In the genomic region with DNA sequence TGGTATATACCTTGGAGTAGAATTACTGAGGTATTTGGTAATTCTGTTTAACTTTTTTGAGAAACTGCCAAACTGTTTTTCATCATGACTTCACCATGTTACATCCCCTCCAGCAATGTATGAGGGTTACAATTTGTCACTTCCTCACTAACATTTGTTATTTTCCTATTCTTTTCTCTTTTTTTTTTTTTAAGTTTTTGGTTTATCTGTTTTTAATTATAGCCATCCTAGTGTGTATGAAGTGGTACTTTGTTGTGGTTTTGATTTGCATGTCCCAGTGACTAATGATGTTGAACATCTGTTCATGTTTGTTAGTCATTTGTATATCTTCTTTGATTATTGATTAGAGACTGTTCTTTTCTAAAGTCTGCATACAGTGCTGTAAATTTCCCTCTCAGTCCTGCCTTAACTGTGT, we compare ENCODE assay signal across 9 cellular contexts.
DNase-seq lines count a peak whose midpoint lies in the region; ATAC-seq, FAIRE-seq and TF ChIP-seq lines count a peak whose summit lies in the region.
"Had no signal": no experiment of that assay in that cellular context is flagged by ENCODE, and none has a peak within 500 bp of the region (broad histone marks: within the 10 kb centered on the region; RNA-seq: fewer than 3 reads in every experiment).

No MANE protein-coding gene starts in this region.

- H2BK20ac ChIP-seq in IMR-90 (ENCODE audit: low read depth, low read length): no peak overlapping the region

- no peak overlapping the region for H2BK5ac ChIP-seq in IMR-90 (ENCODE audit: low read depth, low read length, poor library complexity, severe bottlenecking)

- H2AK5ac ChIP-seq in IMR-90 (ENCODE audit: low read depth, low read length): no peak overlapping the region

- no peak for TF ChIP-seq RAD21 in IMR-90 (IDR thresholded peaks at IDR 0.05; ENCODE audit: low read length)

- POLR2A ChIA-PET in IMR-90 (lab: Charles Lee; ENCODE audit: unreplicated experiment) (no interaction called here), Caco-2 (lab: Charles Lee) (no interaction called here)

- DNase-seq in H54 (ENCODE audit: insufficient read length, low spot score): no peak
- peak; percentile 71 for DNase-seq in IMR-90
- DNase-seq in fibroblast of the aortic adventitia (ENCODE audit: low read depth): peak; percentile 32
- no peak for DNase-seq in activated CD4-positive, alpha-beta T cell treated with anti-CD3 and anti-CD28 coated beads, Interleukin-2, amount 50 U/mL, for 48 hours
- no peak for DNase-seq in mucosa of descending colon
- DNase-seq in Caco-2: no peak
- DNase-seq in urothelium cell line (ENCODE audit: low spot score): no peak
- DNase-seq: NCI-H446 had no signal

- no peak overlapping the region for H2BK120ac ChIP-seq in IMR-90 (ENCODE audit: low read depth, low read length)

- no peak overlapping the region for H3K27ac ChIP-seq in IMR-90 (ENCODE audit: insufficient read depth, low read length)

- no peaks in the 10 kb centered on the region for H3K9me1 ChIP-seq in IMR-90 (ENCODE audit: insufficient read depth, low read length)

- H3K23ac ChIP-seq in IMR-90 (ENCODE audit: low read depth, low read length): no peak overlapping the region

- H2AFZ ChIP-seq in IMR-90 (replicated peaks; ENCODE audit: low read length, poor library complexity): no peak overlapping the region

- peaks cover 15% of the 10 kb centered on the region for H3K4me1 Mint-ChIP-seq in Caco-2 (ENCODE audit: low read depth, unreplicated experiment)

- H3K18ac ChIP-seq in IMR-90 (ENCODE audit: low read depth, low read length): no peak overlapping the region

- in situ Hi-C loops in IMR-90 (cut with MboI; ENCODE audit: low sequenced_read_pairs): no loop called here

- TF ChIP-seq POLR2A in H54 (IDR thresholded peaks at IDR 0.05; ENCODE audit: low read depth, low read length) (no peak), IMR-90 (IDR thresholded peaks at IDR 0.05; ENCODE audit: low read depth, low read length) (no peak)

- H3K36me3 Mint-ChIP-seq in Caco-2 (ENCODE audit: insufficient read depth, unreplicated experiment): peaks cover 7% of the 10 kb centered on the region

- no peak overlapping the region for H3K9ac ChIP-seq in IMR-90 (ENCODE audit: low read depth, low read length)

- H4K8ac ChIP-seq in IMR-90 (ENCODE audit: low read depth in 2 of 2, low read length in 2 of 2): no peak overlapping the region

- no peak overlapping the region for H3K4me2 ChIP-seq in IMR-90 (ENCODE audit: low read depth, low read length)

- no peak overlapping the region for H2BK15ac ChIP-seq in IMR-90 (ENCODE audit: low read depth, low read length)

- TF ChIP-seq CTCF in IMR-90 (conservative IDR thresholded peaks at IDR 0.05; ENCODE audit: low read depth, low read length) (no peak), fibroblast of the aortic adventitia (IDR thresholded peaks at IDR 0.05; ENCODE audit: insufficient read depth, low read length) (no peak), mucosa of descending colon (IDR thresholded peaks at IDR 0.05) (no peak), Caco-2 (IDR thresholded peaks at IDR 0.05; ENCODE audit: insufficient read depth in 1 of 2, low read depth in 1 of 2, low read length in 1 of 2, severe bottlenecking in 1 of 2, unreplicated experiment in 1 of 2) (no peak)

- no peaks in the 10 kb centered on the region for H4K20me1 ChIP-seq in IMR-90 (ENCODE audit: insufficient read depth, low read length)

- H3K4ac ChIP-seq in IMR-90 (ENCODE audit: low read depth, low read length): no peak overlapping the region

- H3K4me1 ChIP-seq in IMR-90 (ENCODE audit: control insufficient read depth, insufficient read depth, low read length): no peaks in the 10 kb centered on the region
- no peaks in the 10 kb centered on the region for H3K4me1 ChIP-seq in mucosa of descending colon (ENCODE audit: low read depth)
- no peaks in the 10 kb centered on the region for H3K4me1 ChIP-seq in Caco-2

- intact Hi-C loops in IMR-90 (cut with micrococcal nuclease) (no loop called here), mucosa of descending colon (cut with DNase I, micrococcal nuclease) (no loop called here), Caco-2 (cut with micrococcal nuclease; ENCODE audit: unreplicated experiment) (no loop called here)

- H3K36me3 ChIP-seq in IMR-90 (ENCODE audit: control insufficient read depth, insufficient read depth, low read length) (no peaks in the 10 kb centered on the region), mucosa of descending colon (ENCODE audit: low read depth) (no peaks in the 10 kb centered on the region), Caco-2 (ENCODE audit: control insufficient read depth, insufficient read depth, low read length) (no peaks in the 10 kb centered on the region)

- H3K56ac ChIP-seq in IMR-90 (ENCODE audit: extremely low read depth, insufficient read depth, low read length): no peak overlapping the region

- H3K4me3 Mint-ChIP-seq in Caco-2 (ENCODE audit: unreplicated experiment): no peak overlapping the region

- H3K27ac Mint-ChIP-seq in Caco-2 (ENCODE audit: unreplicated experiment): no peak overlapping the region

- FAIRE-seq in H54 (lab: Jason Lieb, UNC) (peak; percentile 58), urothelium cell line (lab: Jason Lieb, UNC) (no peak)

- H3K27me3 ChIP-seq in IMR-90 (ENCODE audit: control insufficient read depth, insufficient read depth, low read length) (no peaks in the 10 kb centered on the region), Caco-2 (replicated peaks; ENCODE audit: control insufficient read depth, insufficient read depth, low read length) (no peaks in the 10 kb centered on the region)

- no peak overlapping the region for H4K5ac ChIP-seq in IMR-90 (ENCODE audit: low read depth, low read length)

- H3K4me3 ChIP-seq in IMR-90 (ENCODE audit: insufficient read depth, low read depth, low read length): no peak overlapping the region
- no peak overlapping the region for H3K4me3 ChIP-seq in fibroblast of the aortic adventitia (ENCODE audit: low read depth, low read length)
- no peak overlapping the region for H3K4me3 ChIP-seq in mucosa of descending colon
- no peak overlapping the region for H3K4me3 ChIP-seq in Caco-2 (ENCODE audit: low read depth, low read length)

- peaks cover 7 to 8% of the 10 kb centered on the region in 2 experiments; a peak in 2 of 4 replicates for H3K79me1 ChIP-seq in IMR-90 (ENCODE audit: low read depth in 1 of 2, low read length in 2 of 2)

- BruUV-seq in IMR-90 (replicated peaks; lab: Mats Ljungman, UMichigan) (no TSS peak), Caco-2 (replicated peaks; lab: Mats Ljungman, UMichigan) (no TSS peak)

- H3K14ac ChIP-seq in IMR-90 (replicated peaks; ENCODE audit: low read depth, low read length): no peak overlapping the region

- H2AK9ac ChIP-seq in IMR-90 (replicated peaks; ENCODE audit: low read depth, low read length, poor library complexity): no peak overlapping the region

- H3K9me3 Mint-ChIP-seq in Caco-2 (ENCODE audit: unreplicated experiment): peaks cover 11% of the 10 kb centered on the region

- CTCF ChIA-PET in IMR-90 (lab: Yijun Ruan, JAX): no interaction called here
- CTCF ChIA-PET in Caco-2 (lab: Charles Lee): no interaction called here

- no peak overlapping the region for H4K91ac ChIP-seq in IMR-90 (ENCODE audit: insufficient read depth, low read depth, low read length)

- dilution Hi-C loops in IMR-90 (cut with HindIII; ENCODE audit: low sequenced_read_pairs, unreplicated experiment): no loop called here

- no peaks in the 10 kb centered on the region for H3K27me3 Mint-ChIP-seq in Caco-2 (ENCODE audit: insufficient read depth, unreplicated experiment)

- H3K9me3 ChIP-seq in IMR-90 (ENCODE audit: control insufficient read depth, insufficient read depth, low read length) (no peaks in the 10 kb centered on the region), mucosa of descending colon (no peaks in the 10 kb centered on the region), Caco-2 (no peaks in the 10 kb centered on the region)

- peak; percentile 77 for ATAC-seq in GM18520 (IDR thresholded peaks at IDR 0.05; ENCODE audit: unreplicated experiment)
- no peak for ATAC-seq in IMR-90 (ENCODE audit: low read depth)
- no peak for ATAC-seq in mucosa of descending colon

TF ChIP-seq in IMR-90, 13 proteins besides CTCF, POLR2A, EP300 and RAD21:
- TF ChIP-seq BHLHE40 (IDR thresholded peaks at IDR 0.05; ENCODE audit: low read depth, low read length) (no peak), CHD1 (IDR thresholded peaks at IDR 0.05; ENCODE audit: low read depth, low read length) (no peak), SMC3 (IDR thresholded peaks at IDR 0.05; ENCODE audit: low read depth, low read length) (no peak), FOS (IDR thresholded peaks at IDR 0.05; ENCODE audit: low read depth, low read length) (no peak), NFE2L2 (IDR thresholded peaks at IDR 0.05; ENCODE audit: low read depth, low read length) (no peak), MAZ (IDR thresholded peaks at IDR 0.05; ENCODE audit: borderline replicate concordance, low read depth, low read length) (no peak), RFX5 (IDR thresholded peaks at IDR 0.05; ENCODE audit: low read depth, low read length) (no peak), MAFK (IDR thresholded peaks at IDR 0.05; ENCODE audit: low read depth, low read length) (no peak), CEBPB (IDR thresholded peaks at IDR 0.05; ENCODE audit: low read depth, low read length) (no peak), RCOR1 (IDR thresholded peaks at IDR 0.05; ENCODE audit: insufficient replicate concordance, low read length) (no peak), MXI1 (IDR thresholded peaks at IDR 0.05; ENCODE audit: borderline replicate concordance, low read depth, low read length) (no peak)
- TF ChIP-seq, protein P1, sequence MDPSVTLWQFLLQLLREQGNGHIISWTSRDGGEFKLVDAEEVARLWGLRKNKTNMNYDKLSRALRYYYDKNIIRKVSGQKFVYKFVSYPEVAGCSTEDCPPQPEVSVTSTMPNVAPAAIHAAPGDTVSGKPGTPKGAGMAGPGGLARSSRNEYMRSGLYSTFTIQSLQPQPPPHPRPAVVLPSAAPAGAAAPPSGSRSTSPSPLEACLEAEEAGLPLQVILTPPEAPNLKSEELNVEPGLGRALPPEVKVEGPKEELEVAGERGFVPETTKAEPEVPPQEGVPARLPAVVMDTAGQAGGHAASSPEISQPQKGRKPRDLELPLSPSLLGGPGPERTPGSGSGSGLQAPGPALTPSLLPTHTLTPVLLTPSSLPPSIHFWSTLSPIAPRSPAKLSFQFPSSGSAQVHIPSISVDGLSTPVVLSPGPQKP (IDR thresholded peaks at IDR 0.05; ENCODE audit: borderline replicate concordance, low read depth, low read length): no peak
- TF ChIP-seq, protein P2, sequence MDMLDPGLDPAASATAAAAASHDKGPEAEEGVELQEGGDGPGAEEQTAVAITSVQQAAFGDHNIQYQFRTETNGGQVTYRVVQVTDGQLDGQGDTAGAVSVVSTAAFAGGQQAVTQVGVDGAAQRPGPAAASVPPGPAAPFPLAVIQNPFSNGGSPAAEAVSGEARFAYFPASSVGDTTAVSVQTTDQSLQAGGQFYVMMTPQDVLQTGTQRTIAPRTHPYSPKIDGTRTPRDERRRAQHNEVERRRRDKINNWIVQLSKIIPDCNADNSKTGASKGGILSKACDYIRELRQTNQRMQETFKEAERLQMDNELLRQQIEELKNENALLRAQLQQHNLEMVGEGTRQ (IDR thresholded peaks at IDR 0.05; ENCODE audit: low read depth, low read length): no peak

Comparison
In these comparisons a context has a peak if more than half of its experiments do, and no peak if none do; other contexts are left out.
1. DNase-seq: peak in IMR-90 (single experiment) and fibroblast of the aortic adventitia (single experiment); none in H54 (single experiment), activated CD4-positive, alpha-beta T cell treated with anti-CD3 and anti-CD28 coated beads, Interleukin-2, amount 50 U/mL, for 48 hours (0 of 2), mucosa of descending colon (0 of 3), Caco-2 (0 of 2) and urothelium cell line (single experiment).